In genomic region chr2:43524180-43524965, GRCh38 we compare ENCODE assay signal across 9 cellular contexts.
DNase-seq lines count a peak whose midpoint lies in the region; ATAC-seq and TF ChIP-seq lines count a peak whose summit lies in the region.
"Had no signal": no experiment of that assay in that cellular context is flagged by ENCODE, and none has a peak within 500 bp of the region (broad histone marks: within the 10 kb centered on the region; RNA-seq: fewer than 3 reads in every experiment).

No MANE protein-coding gene starts in this region.

- no peak overlapping the region for H3K4me3 ChIP-seq in left ventricle myocardium inferior
- no peak overlapping the region for H3K4me3 ChIP-seq in right cardiac atrium (ENCODE audit: low read length)
- H3K4me3 ChIP-seq in astrocyte of the cerebellum (ENCODE audit: low read depth, low read length): no peak overlapping the region

- peak; percentile 42 for TF ChIP-seq CTCF in left ventricle myocardium inferior (IDR thresholded peaks at IDR 0.05; ENCODE audit: borderline replicate concordance)
- TF ChIP-seq CTCF in astrocyte of the cerebellum (IDR thresholded peaks at IDR 0.05; ENCODE audit: low read depth, low read length, missing control alignments): peak; percentile 41

- intact Hi-C loops in left ventricle myocardium inferior (cut with micrococcal nuclease) (no loop called here), right cardiac atrium (cut with DNase I) (no loop called here)

- H3K9me3 ChIP-seq in left ventricle myocardium inferior (replicated peaks) (peaks cover 5% of the 10 kb centered on the region), right cardiac atrium (ENCODE audit: control insufficient read depth, low read length) (no peaks in the 10 kb centered on the region)

- H3K27ac ChIP-seq in left ventricle myocardium inferior (replicated peaks): no peak overlapping the region
- H3K27ac ChIP-seq in right cardiac atrium (ENCODE audit: low read length): no peak overlapping the region

- H3K27me3 ChIP-seq in left ventricle myocardium inferior (ENCODE audit: low read depth): no peaks in the 10 kb centered on the region
- H3K27me3 ChIP-seq in right cardiac atrium (ENCODE audit: control insufficient read depth, insufficient read depth): no peaks in the 10 kb centered on the region

- H3K4me1 ChIP-seq in left ventricle myocardium inferior (peaks cover 10% of the 10 kb centered on the region), right cardiac atrium (ENCODE audit: control insufficient read depth, insufficient read depth, low read length) (peaks cover 6% of the 10 kb centered on the region)

- WGBS in right cardiac atrium: 82% methylated on average over 3 of the region's 3 CpGs

- H3K36me3 ChIP-seq in left ventricle myocardium inferior: no peaks in the 10 kb centered on the region

- in situ Hi-C loops in astrocyte of the cerebellum (cut with HindIII; ENCODE audit: low sequenced_read_pairs): no loop called here

- no peak for ATAC-seq in right cardiac atrium

- no peak for DNase-seq in left ventricle myocardium inferior
- DNase-seq in right cardiac atrium: no peak
- DNase-seq in astrocyte of the cerebellum (ENCODE audit: low read depth): no peak
- peak; percentile 16 for DNase-seq in left kidney (ENCODE audit: low read depth, low spot score)
- no peak for DNase-seq in dedifferentiated amniotic fluid mesenchymal stem cell (ENCODE audit: extremely low spot score)
- no peak for DNase-seq in NCI-H2196 treated with DMSO at 0.1 percent for 48 hours (lab: John Stamatoyannopoulos, UW; ENCODE audit: unreplicated experiment)
- DNase-seq in HPDE6-E6E7 (ENCODE audit: extremely low spot score): no peak
- DNase-seq in NCI-H446 treated with DMSO at 0.1 percent for 48 hours (lab: John Stamatoyannopoulos, UW): no peak
- DNase-seq: activated naive CD8-positive, alpha-beta T cell treated with anti-CD3 and anti-CD28 coated beads, Interleukin-2, amount 10 ng/mL, durations not matched to agents 7 days and 5 days had no signal
